3 cellular contexts compared by ENCODE assay signal in genomic region chr7:130338233-130338632, GRCh38.
TF ChIP-seq lines count a peak whose summit lies in the region.

No MANE protein-coding gene starts in this region.

TF ChIP-seq in GM23338, 12 proteins besides CTCF, POLR2A, EP300 and RAD21 (continues in another document):
- TF ChIP-seq JUNB (IDR thresholded peaks at IDR 0.05; ENCODE audit: unreplicated experiment) (no peak), REST (IDR thresholded peaks at IDR 0.05; ENCODE audit: unreplicated experiment) (no peak)

TF ChIP-seq in H1, 55 proteins besides CTCF, POLR2A, EP300 and RAD21:
- TF ChIP-seq BRCA1 (IDR thresholded peaks at IDR 0.05; ENCODE audit: low read depth, low read length) = no peak
- TF ChIP-seq BCL11A (IDR thresholded peaks at IDR 0.05; ENCODE audit: low read depth in 2 of 2, low read length in 2 of 2) = no peak
- no peak for TF ChIP-seq JUND (IDR thresholded peaks at IDR 0.05; ENCODE audit: low read length)
- no peak for TF ChIP-seq JUN (IDR thresholded peaks at IDR 0.05; ENCODE audit: low read depth, low read length)
- no peak for TF ChIP-seq CHD2 (IDR thresholded peaks at IDR 0.05; ENCODE audit: low read length)
- TF ChIP-seq SP4 (IDR thresholded peaks at IDR 0.05; ENCODE audit: low read length) = no peak
- TF ChIP-seq SUZ12 (IDR thresholded peaks at IDR 0.05; ENCODE audit: low read length) = no peak
- no peak for TF ChIP-seq MAX (IDR thresholded peaks at IDR 0.05)
- TF ChIP-seq KDM1A (IDR thresholded peaks at IDR 0.05; ENCODE audit: borderline replicate concordance, low read length) = no peak
- TF ChIP-seq HDAC6 (IDR thresholded peaks at IDR 0.05; ENCODE audit: low read depth, low read length) = no peak

TF ChIP-seq in HEK293T, 16 proteins besides CTCF, POLR2A, EP300 and RAD21:
- TF ChIP-seq SUZ12 (IDR thresholded peaks at IDR 0.05) (no peak), PKNOX1 (IDR thresholded peaks at IDR 0.05) (no peak), ARNT (IDR thresholded peaks at IDR 0.05) (no peak), L3MBTL2 (conservative IDR thresholded peaks at IDR 0.05) (no peak), FOXK2 (IDR thresholded peaks at IDR 0.05) (no peak)
